17 cellular contexts compared by ENCODE assay signal in genomic region chr4:34039766-34040165, GRCh38.
DNase-seq lines count a peak whose midpoint lies in the region; FAIRE-seq and TF ChIP-seq lines count a peak whose summit lies in the region.
"Had no signal": no experiment of that assay in that cellular context is flagged by ENCODE, and none has a peak within 500 bp of the region (broad histone marks: within the 10 kb centered on the region; RNA-seq: fewer than 3 reads in every experiment).

No MANE protein-coding gene starts in this region.

- intact Hi-C loops in testis (cut with DNase I; ENCODE audit: low total_unique reads) = no loop called here

- no peak for FAIRE-seq in frontal cortex (lab: Jason Lieb, UNC)
- FAIRE-seq: G401.6, GM12892, GM19239 had no signal

- no peak overlapping the region for H3K27ac ChIP-seq in testis

- H3K9me3 ChIP-seq in testis = no peaks in the 10 kb centered on the region

- 77 to 79% methylated on average over 14 of the region's 14 CpGs for WGBS in testis, 2 donors

- DNase-seq in Daoy (ENCODE audit: low read depth) = peak; percentile 43
- DNase-seq in LNCaP clone FGC (ENCODE audit: low read depth) = no peak
- DNase-seq in SK-MEL-5 (ENCODE audit: low read depth, low spot score) = peak; percentile 32
- peak; percentile 35 for DNase-seq in testis
- DNase-seq in NCI-H1105 (lab: John Stamatoyannopoulos, UW) = no peak
- no peak for DNase-seq in frontal cortex (ENCODE audit: low spot score in 2 of 2)
- DNase-seq: C1 segment of cervical spinal cord; Calu3; CD4-positive, alpha-beta memory T cell; COR-L47; DMS53; DMS79 treated with DMSO at 0.1 percent for 48 hours; H9 had no signal

- H3K27me3 ChIP-seq in testis = no peaks in the 10 kb centered on the region

- H3K4me3 ChIP-seq in LNCaP clone FGC (ENCODE audit: low read depth, low read length) (peak overlapping the region; percentile 2; the same call in 1 of the 2 replicates), testis (peak overlapping the region; percentile 20 to 38)
- H3K4me3 ChIP-seq: GM23338 had no signal

- H3K4me1 ChIP-seq in testis = no peaks in the 10 kb centered on the region

- TF ChIP-seq POLR2A in testis (IDR thresholded peaks at IDR 0.05) = no peak

- in situ Hi-C loops in SK-MEL-5 (cut with HindIII; ENCODE audit: low pct_unique_long_range_greater_than_20kb, low sequenced_read_pairs) = no loop called here

- no peak for TF ChIP-seq CTCF in LNCaP clone FGC (IDR thresholded peaks at IDR 0.05; ENCODE audit: control insufficient read depth, extremely low read depth, insufficient read depth)
- TF ChIP-seq CTCF in testis (IDR thresholded peaks at IDR 0.05) = no peak

- H3K36me3 ChIP-seq in testis (ENCODE audit: low read depth, missing control alignments) = no peaks in the 10 kb centered on the region

Comparison
In these comparisons a context has a peak if more than half of its experiments do, and no peak if none do; other contexts are left out.
1. DNase-seq: peak in Daoy (single experiment), SK-MEL-5 (single experiment) and testis (single experiment); none in LNCaP clone FGC (single experiment), NCI-H1105 (single experiment) and frontal cortex (0 of 2).